ENCODE assay signal across 1 cellular context in the genomic region with DNA sequence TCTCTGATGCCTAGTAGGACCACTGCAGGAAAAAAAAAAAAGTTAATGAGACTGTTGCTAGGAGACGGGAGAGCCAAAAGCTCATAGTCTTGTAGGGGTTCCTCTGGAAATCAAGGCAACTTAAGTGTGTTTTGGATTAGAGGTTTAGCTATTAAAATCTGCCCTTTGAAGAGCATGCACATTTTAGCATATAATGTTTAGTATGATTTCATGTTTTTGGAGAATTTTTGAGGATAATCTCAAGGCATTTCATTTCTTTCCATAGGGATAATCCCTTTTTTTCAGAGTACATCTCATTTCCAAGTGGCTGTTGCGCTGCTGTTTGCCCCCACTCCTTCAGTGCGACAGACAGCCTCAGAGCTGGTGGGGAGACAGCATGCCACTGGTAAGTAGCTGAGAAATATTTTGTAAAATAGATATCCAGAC.
TF ChIP-seq lines count a peak whose summit lies in the region.

Gene LINC00632 (plus strand): TSS at position 339 of the 426 bp plus-strand sequence.

TF ChIP-seq in K562, 482 proteins besides CTCF, POLR2A, EP300 and RAD21 (continued from another document):
- TF ChIP-seq PRDM10 (IDR thresholded peaks at IDR 0.05; ENCODE audit: partially characterized antibody) (peak; percentile 91), RFX1 (IDR thresholded peaks at IDR 0.05) (peak; percentile 38), CREB1 (IDR thresholded peaks at IDR 0.05) (no peak), CREB1 (CRISPR knock-in tag; IDR thresholded peaks at IDR 0.05) (no peak)
- TF ChIP-seq, protein P1, sequence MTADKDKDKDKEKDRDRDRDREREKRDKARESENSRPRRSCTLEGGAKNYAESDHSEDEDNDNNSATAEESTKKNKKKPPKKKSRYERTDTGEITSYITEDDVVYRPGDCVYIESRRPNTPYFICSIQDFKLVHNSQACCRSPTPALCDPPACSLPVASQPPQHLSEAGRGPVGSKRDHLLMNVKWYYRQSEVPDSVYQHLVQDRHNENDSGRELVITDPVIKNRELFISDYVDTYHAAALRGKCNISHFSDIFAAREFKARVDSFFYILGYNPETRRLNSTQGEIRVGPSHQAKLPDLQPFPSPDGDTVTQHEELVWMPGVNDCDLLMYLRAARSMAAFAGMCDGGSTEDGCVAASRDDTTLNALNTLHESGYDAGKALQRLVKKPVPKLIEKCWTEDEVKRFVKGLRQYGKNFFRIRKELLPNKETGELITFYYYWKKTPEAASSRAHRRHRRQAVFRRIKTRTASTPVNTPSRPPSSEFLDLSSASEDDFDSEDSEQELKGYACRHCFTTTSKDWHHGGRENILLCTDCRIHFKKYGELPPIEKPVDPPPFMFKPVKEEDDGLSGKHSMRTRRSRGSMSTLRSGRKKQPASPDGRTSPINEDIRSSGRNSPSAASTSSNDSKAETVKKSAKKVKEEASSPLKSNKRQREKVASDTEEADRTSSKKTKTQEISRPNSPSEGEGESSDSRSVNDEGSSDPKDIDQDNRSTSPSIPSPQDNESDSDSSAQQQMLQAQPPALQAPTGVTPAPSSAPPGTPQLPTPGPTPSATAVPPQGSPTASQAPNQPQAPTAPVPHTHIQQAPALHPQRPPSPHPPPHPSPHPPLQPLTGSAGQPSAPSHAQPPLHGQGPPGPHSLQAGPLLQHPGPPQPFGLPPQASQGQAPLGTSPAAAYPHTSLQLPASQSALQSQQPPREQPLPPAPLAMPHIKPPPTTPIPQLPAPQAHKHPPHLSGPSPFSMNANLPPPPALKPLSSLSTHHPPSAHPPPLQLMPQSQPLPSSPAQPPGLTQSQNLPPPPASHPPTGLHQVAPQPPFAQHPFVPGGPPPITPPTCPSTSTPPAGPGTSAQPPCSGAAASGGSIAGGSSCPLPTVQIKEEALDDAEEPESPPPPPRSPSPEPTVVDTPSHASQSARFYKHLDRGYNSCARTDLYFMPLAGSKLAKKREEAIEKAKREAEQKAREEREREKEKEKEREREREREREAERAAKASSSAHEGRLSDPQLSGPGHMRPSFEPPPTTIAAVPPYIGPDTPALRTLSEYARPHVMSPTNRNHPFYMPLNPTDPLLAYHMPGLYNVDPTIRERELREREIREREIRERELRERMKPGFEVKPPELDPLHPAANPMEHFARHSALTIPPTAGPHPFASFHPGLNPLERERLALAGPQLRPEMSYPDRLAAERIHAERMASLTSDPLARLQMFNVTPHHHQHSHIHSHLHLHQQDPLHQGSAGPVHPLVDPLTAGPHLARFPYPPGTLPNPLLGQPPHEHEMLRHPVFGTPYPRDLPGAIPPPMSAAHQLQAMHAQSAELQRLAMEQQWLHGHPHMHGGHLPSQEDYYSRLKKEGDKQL (CRISPR knock-in tag; IDR thresholded peaks at IDR 0.05; ENCODE audit: borderline replicate concordance) = no peak
- TF ChIP-seq, protein P2, sequence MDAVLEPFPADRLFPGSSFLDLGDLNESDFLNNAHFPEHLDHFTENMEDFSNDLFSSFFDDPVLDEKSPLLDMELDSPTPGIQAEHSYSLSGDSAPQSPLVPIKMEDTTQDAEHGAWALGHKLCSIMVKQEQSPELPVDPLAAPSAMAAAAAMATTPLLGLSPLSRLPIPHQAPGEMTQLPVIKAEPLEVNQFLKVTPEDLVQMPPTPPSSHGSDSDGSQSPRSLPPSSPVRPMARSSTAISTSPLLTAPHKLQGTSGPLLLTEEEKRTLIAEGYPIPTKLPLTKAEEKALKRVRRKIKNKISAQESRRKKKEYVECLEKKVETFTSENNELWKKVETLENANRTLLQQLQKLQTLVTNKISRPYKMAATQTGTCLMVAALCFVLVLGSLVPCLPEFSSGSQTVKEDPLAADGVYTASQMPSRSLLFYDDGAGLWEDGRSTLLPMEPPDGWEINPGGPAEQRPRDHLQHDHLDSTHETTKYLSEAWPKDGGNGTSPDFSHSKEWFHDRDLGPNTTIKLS (IDR thresholded peaks at IDR 0.05; ENCODE audit: borderline replicate concordance, low read depth) = no peak
